In the genomic region with DNA sequence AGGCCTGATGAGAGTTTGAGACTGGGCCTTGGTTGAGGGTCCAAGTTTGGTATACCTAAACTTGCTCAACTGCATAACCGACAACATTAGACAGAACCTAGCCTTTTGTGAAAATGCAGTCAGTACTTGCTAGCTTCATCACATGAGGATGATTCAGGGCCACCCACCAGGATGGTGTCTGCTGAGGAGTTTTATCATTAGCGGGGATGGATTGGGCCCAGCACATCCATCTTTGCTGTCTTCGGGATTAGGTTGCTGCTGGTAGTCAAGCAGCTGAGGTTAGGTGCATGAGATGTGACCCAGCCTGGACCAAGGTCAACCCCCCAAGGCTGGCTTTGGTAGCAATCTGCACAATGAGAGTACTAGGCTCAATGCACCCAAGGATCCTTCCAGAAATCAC, we compare ENCODE assay signal across 21 cellular contexts.
"Had no signal": no experiment of that assay in that cellular context is flagged by ENCODE, and none has a peak within 500 bp of the region (broad histone marks: within the 10 kb centered on the region; RNA-seq: fewer than 3 reads in every experiment).

No MANE protein-coding gene starts in this region.

- H3K9me3 ChIP-seq: prostate gland, SJCRH30, thyroid gland, upper lobe of right lung had no signal

- ATAC-seq: natural killer cell treated with Interleukin-12 subunit alpha and Interleukin-12 subunit beta and Interleukin-15 and Interleukin-18, amount 100 ng/mL, for 72 hours; right cardiac atrium; stimulated activated naive CD8-positive, alpha-beta T cell treated with anti-CD3 and anti-CD28 coated beads, Interleukin-15, Interleukin-2, amounts not matched to agents 100 U/mL and 50 U/mL, for 24 hours; T-cell; upper lobe of right lung had no signal

- H3K27me3 Mint-ChIP-seq: activated naive CD4-positive, alpha-beta T cell treated with anti-CD3 and anti-CD28 coated beads, Interleukin-2, amount 50 U/mL, for 24 hours; activated T-cell treated with anti-CD3 and anti-CD28 coated beads, Interleukin-2, amount 50 U/mL, for 24 hours; natural killer cell treated with Interleukin-12 subunit alpha and Interleukin-12 subunit beta and Interleukin-15 and Interleukin-18, amount 100 ng/mL, for 72 hours; T-cell had no signal

- H3K27ac Mint-ChIP-seq: activated naive CD4-positive, alpha-beta T cell treated with anti-CD3 and anti-CD28 coated beads, Interleukin-2, amount 50 U/mL, for 24 hours had no signal

- H3K9me3 Mint-ChIP-seq: activated naive CD4-positive, alpha-beta T cell treated with anti-CD3 and anti-CD28 coated beads, Interleukin-2, amount 50 U/mL, for 24 hours; activated T-cell treated with anti-CD3 and anti-CD28 coated beads, Interleukin-2, amount 50 U/mL, for 24 hours; natural killer cell treated with Interleukin-12 subunit alpha and Interleukin-12 subunit beta and Interleukin-15 and Interleukin-18, amount 100 ng/mL, for 72 hours; T-cell had no signal

- H3K27ac ChIP-seq: cardiac muscle cell, prostate gland, SJCRH30, thyroid gland, upper lobe of right lung had no signal

- H3K4me3 Mint-ChIP-seq: activated naive CD4-positive, alpha-beta T cell treated with anti-CD3 and anti-CD28 coated beads, Interleukin-2, amount 50 U/mL, for 24 hours; activated T-cell treated with anti-CD3 and anti-CD28 coated beads, Interleukin-2, amount 50 U/mL, for 24 hours; natural killer cell treated with Interleukin-12 subunit alpha and Interleukin-12 subunit beta and Interleukin-15 and Interleukin-18, amount 100 ng/mL, for 72 hours; T-cell had no signal

- H3K36me3 ChIP-seq: prostate gland had no signal

- H3K4me1 ChIP-seq: SJCRH30, upper lobe of right lung had no signal

- H3K27me3 ChIP-seq: cardiac muscle cell, SJCRH30, thyroid gland, upper lobe of right lung had no signal

- DNase-seq: activated CD4-positive, alpha-beta T cell treated with anti-CD3 and anti-CD28 coated beads for 48 hours; activated CD4-positive, CD25-positive, alpha-beta regulatory T cell; activated CD8-positive, alpha-beta memory T cell treated with anti-CD3 and anti-CD28 coated beads for 24 hours; activated CD8-positive, alpha-beta memory T cell treated with anti-CD3 and anti-CD28 coated beads, Interleukin-2, amount 50 U/mL, for 4 hours; activated effector memory CD4-positive, alpha-beta T cell treated with Interleukin-2 at 50 U/mL for 16 hours; activated T-cell treated with anti-CD3 and anti-CD28 coated beads, Interleukin-2, amount 50 U/mL, for 24 hours; effector memory CD4-positive, alpha-beta T cell; foreskin melanocyte; hippocampal formation; right cardiac atrium; SJCRH30; stimulated activated CD4-positive, alpha-beta T cell treated with anti-CD3 and anti-CD28 coated beads, Interleukin-4, amount 100 ng/mL, for 24 hours; stimulated activated naive CD8-positive, alpha-beta T cell treated with anti-CD3 and anti-CD28 coated beads, Interleukin-15, Interleukin-2, amounts not matched to agents 100 U/mL and 50 U/mL, for 24 hours; T-cell; T1000; thyroid gland; upper lobe of right lung had no signal

- H3K4me3 ChIP-seq: cardiac muscle cell, prostate gland, SJCRH30, thyroid gland, upper lobe of right lung had no signal
